ENCODE assay signal across 22 cellular contexts in genomic region chr5:14029185-14029584, GRCh38.
DNase-seq lines count a peak whose midpoint lies in the region; FAIRE-seq and TF ChIP-seq lines count a peak whose summit lies in the region.
"Had no signal": no experiment of that assay in that cellular context is flagged by ENCODE, and none has a peak within 500 bp of the region (broad histone marks: within the 10 kb centered on the region; RNA-seq: fewer than 3 reads in every experiment).

No MANE protein-coding gene starts in this region.

- TF ChIP-seq CTCF in epithelial cell of esophagus (IDR thresholded peaks at IDR 0.05; ENCODE audit: insufficient read depth, low read depth, low read length, missing control alignments), result no peak

- no peak overlapping the region for H3K4me3 ChIP-seq in epithelial cell of esophagus (ENCODE audit: low read length)
- H3K4me3 ChIP-seq: MG63 had no signal

- no peaks in the 10 kb centered on the region for H3K9me3 Mint-ChIP-seq in activated CD4-positive, alpha-beta T cell treated with anti-CD3 and anti-CD28 coated beads, Interleukin-2, amount 10 ng/mL, durations not matched to agents 7 days and 5 days
- H3K9me3 Mint-ChIP-seq: T-cell had no signal

- CTCF ChIA-PET in activated CD4-positive, alpha-beta T cell treated with anti-CD3 and anti-CD28 coated beads, Interleukin-2, amount 10 ng/mL, durations not matched to agents 7 days and 5 days (lab: Charles Lee), result no interaction called here

- H3K4me3 Mint-ChIP-seq in activated CD4-positive, alpha-beta T cell treated with anti-CD3 and anti-CD28 coated beads, Interleukin-2, amount 10 ng/mL, durations not matched to agents 7 days and 5 days, result no peak overlapping the region
- H3K4me3 Mint-ChIP-seq: CD14-positive monocyte, T-cell had no signal

- peaks cover under 1% of the 10 kb centered on the region for H3K27me3 Mint-ChIP-seq in activated CD4-positive, alpha-beta T cell treated with anti-CD3 and anti-CD28 coated beads, Interleukin-2, amount 10 ng/mL, durations not matched to agents 7 days and 5 days

- no peak overlapping the region for H3K27ac Mint-ChIP-seq in activated CD4-positive, alpha-beta T cell treated with anti-CD3 and anti-CD28 coated beads, Interleukin-2, amount 10 ng/mL, durations not matched to agents 7 days and 5 days
- H3K27ac Mint-ChIP-seq: T-cell had no signal

- POLR2A ChIA-PET in activated CD4-positive, alpha-beta T cell treated with anti-CD3 and anti-CD28 coated beads, Interleukin-2, amount 10 ng/mL, durations not matched to agents 7 days and 5 days (lab: Charles Lee), result no interaction called here

- H3K4me1 Mint-ChIP-seq in activated CD4-positive, alpha-beta T cell treated with anti-CD3 and anti-CD28 coated beads, Interleukin-2, amount 10 ng/mL, durations not matched to agents 7 days and 5 days, result no peaks in the 10 kb centered on the region
- H3K4me1 Mint-ChIP-seq: CD14-positive monocyte, T-cell had no signal

- H3K36me3 Mint-ChIP-seq in activated CD4-positive, alpha-beta T cell treated with anti-CD3 and anti-CD28 coated beads, Interleukin-2, amount 10 ng/mL, durations not matched to agents 7 days and 5 days (ENCODE audit: low read depth), result no peaks in the 10 kb centered on the region
- H3K36me3 Mint-ChIP-seq: CD14-positive monocyte, T-cell had no signal

- DNase-seq in SIG-M5 treated with dmso at 0.1 percent for 504 hours (lab: John Stamatoyannopoulos, UW; ENCODE audit: unreplicated experiment) (peak; percentile 3), SIG-M5 (lab: John Stamatoyannopoulos, UW) (no peak), NCI-H748 treated with DMSO at 0.1 percent for 48 hours (lab: John Stamatoyannopoulos, UW) (peak; percentile 74), epithelial cell of esophagus (ENCODE audit: low read depth) (peak; percentile 26), urothelium cell line (ENCODE audit: low spot score) (no peak), DMS153 treated with DMSO at 0.1 percent for 48 hours (lab: John Stamatoyannopoulos, UW; ENCODE audit: unreplicated experiment) (no peak), NCI-H1092 treated with DMSO at 0.1 percent for 48 hours (lab: John Stamatoyannopoulos, UW) (no peak)
- no peak for DNase-seq in activated CD4-positive, alpha-beta T cell treated with anti-CD3 and anti-CD28 coated beads, Interleukin-2, amount 10 ng/mL, durations not matched to agents 7 days and 5 days
- DNase-seq: AML-193, DMS 273 treated with DMSO at 0.1 percent for 48 hours, MG63, NCI-H1048, NCI-H1694, NCI-H2107, NCI-H2227 treated with DMSO at 0.1 percent for 48 hours, NCI-H510A treated with DMSO at 0.1 percent for 48 hours, SHP77, T-cell had no signal

- FAIRE-seq in urothelium cell line (lab: Jason Lieb, UNC), result peak; percentile 35
- FAIRE-seq: G401.6, H1, HepG2 had no signal

Comparison
In these comparisons a context has a peak if more than half of its experiments do, and no peak if none do; other contexts are left out.
1. DNase-seq: peak in SIG-M5 treated with dmso at 0.1 percent for 504 hours (single experiment), NCI-H748 treated with DMSO at 0.1 percent for 48 hours (single experiment) and epithelial cell of esophagus (single experiment); none in SIG-M5 (single experiment), urothelium cell line (single experiment), DMS153 treated with DMSO at 0.1 percent for 48 hours (single experiment), activated CD4-positive, alpha-beta T cell treated with anti-CD3 and anti-CD28 coated beads, Interleukin-2, amount 10 ng/mL, durations not matched to agents 7 days and 5 days (single experiment) and NCI-H1092 treated with DMSO at 0.1 percent for 48 hours (single experiment).